In the genomic region with DNA sequence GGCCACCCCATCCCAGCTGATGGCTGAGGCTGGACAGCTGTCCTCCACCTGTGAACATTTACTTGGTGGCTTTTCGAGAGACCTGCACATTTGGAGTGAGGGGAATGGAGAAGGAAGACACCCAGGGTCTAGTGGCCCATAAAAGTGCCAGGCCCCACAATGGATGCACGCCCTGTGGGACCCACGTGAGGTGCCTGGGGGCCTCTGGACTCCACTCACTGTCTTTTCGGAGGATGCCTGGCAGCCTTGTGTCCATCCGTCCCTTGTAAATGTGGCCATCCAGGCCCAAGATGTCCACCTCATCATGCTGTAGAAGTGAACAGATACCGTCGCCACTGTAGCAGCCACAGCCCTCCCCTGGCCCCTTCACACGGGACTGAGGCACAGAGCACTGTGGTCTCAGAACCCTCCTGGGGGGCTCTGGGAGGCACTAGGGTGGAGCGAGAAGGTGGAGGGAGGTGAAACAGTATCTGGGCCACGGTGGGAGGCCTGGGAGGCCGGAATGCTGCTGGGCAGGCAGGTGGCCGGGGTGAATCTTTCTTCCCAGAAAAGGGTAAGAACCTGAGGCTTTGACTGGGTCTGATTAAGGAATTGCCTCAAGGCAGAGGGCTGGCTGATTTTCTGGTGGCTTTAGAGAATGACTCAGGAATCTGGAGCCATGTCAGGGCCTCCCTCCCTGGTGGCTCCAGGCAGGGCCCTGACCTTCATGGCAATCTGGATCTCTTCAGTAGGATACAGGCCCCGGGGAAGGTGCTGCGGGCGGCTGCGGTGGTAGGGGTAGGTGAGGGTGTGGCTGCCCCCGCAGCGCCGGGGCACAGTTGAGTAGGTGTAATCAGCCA, we compare ENCODE assay signal across 10 cellular contexts. TPM values are rescaled to one million over a fixed set of nuclear protein-coding genes. Genes with fewer than 3 reads are reported as not detected.
DNase-seq lines count a peak whose midpoint lies in the region; ATAC-seq and TF ChIP-seq lines count a peak whose summit lies in the region.
"Had no signal": no experiment of that assay in that cellular context is flagged by ENCODE, and none has a peak within 500 bp of the region (broad histone marks: within the 10 kb centered on the region; RNA-seq: fewer than 3 reads in every experiment).

No MANE protein-coding gene starts in this region.

- intact Hi-C loops in Right ventricle myocardium inferior (cut with DNase I), result loop anchor here (5.0 kb wide), 1 partner anchor 94 kb away; no protein-coding TSS in a partner anchor

- WGBS in endodermal cell (ENCODE audit: insufficient coverage in 1 of 2, insufficient read length in 1 of 2), 2 experiments, result 88 to 90% methylated on average over 9 to 19 of the region's 19 CpGs

- H3K4me3 Mint-ChIP-seq in endodermal cell, result no peak overlapping the region
- H3K4me3 Mint-ChIP-seq in stimulated activated memory B cell treated with anti-CD40 and anti-IgM and Interleukin-4, amounts not matched to agents 10 μg/mL and 1 μg/mL and 100 μg/mL, for 72 hours, result no peak overlapping the region

- no peaks in the 10 kb centered on the region for H3K27me3 Mint-ChIP-seq in endodermal cell (ENCODE audit: insufficient read depth)
- no peaks in the 10 kb centered on the region for H3K27me3 Mint-ChIP-seq in stimulated activated memory B cell treated with anti-CD40 and anti-IgM and Interleukin-4, amounts not matched to agents 10 μg/mL and 1 μg/mL and 100 μg/mL, for 72 hours

- H3K4me1 ChIP-seq in right atrium auricular region (peaks cover 0 to 33% of the 10 kb centered on the region in 2 donors), endodermal cell (ENCODE audit: control insufficient read depth, insufficient read depth, low read length) (no peaks in the 10 kb centered on the region)

- no peaks in the 10 kb centered on the region for H3K9me3 Mint-ChIP-seq in endodermal cell
- no peaks in the 10 kb centered on the region for H3K9me3 Mint-ChIP-seq in stimulated activated memory B cell treated with anti-CD40 and anti-IgM and Interleukin-4, amounts not matched to agents 10 μg/mL and 1 μg/mL and 100 μg/mL, for 72 hours

- H3K27ac ChIP-seq in right atrium auricular region (no peak overlapping the region), endodermal cell (ENCODE audit: low read depth, low read length) (no peak overlapping the region)

- H3K36me3 ChIP-seq in right atrium auricular region (no peaks in the 10 kb centered on the region), endodermal cell (ENCODE audit: control insufficient read depth, insufficient read depth, low read length) (no peaks in the 10 kb centered on the region)

- DNase-seq in Right ventricle myocardium inferior (ENCODE audit: missing footprints) (peak; percentile 34), right atrium auricular region (ENCODE audit: low spot score) (no peak), RPMI7951 (ENCODE audit: low read depth) (peak; percentile 90), endodermal cell (no peak), GM19240 (ENCODE audit: insufficient read length, low spot score) (no peak)
- no peak for DNase-seq in activated effector memory CD4-positive, alpha-beta T cell treated with Interleukin-2 at 50 U/mL for 16 hours
- DNase-seq: kidney glomerular epithelial cell, NCI-H187 had no signal

- no peaks in the 10 kb centered on the region for H3K4me1 Mint-ChIP-seq in endodermal cell
- H3K4me1 Mint-ChIP-seq in stimulated activated memory B cell treated with anti-CD40 and anti-IgM and Interleukin-4, amounts not matched to agents 10 μg/mL and 1 μg/mL and 100 μg/mL, for 72 hours, result peaks cover 51% of the 10 kb centered on the region

- H3K4me3 ChIP-seq in right atrium auricular region (no peak overlapping the region), endodermal cell (ENCODE audit: low read length) (no peak overlapping the region)

- H3K27ac Mint-ChIP-seq in endodermal cell, result peak overlapping the region; percentile 52
- peak overlapping the region; percentile 80 for H3K27ac Mint-ChIP-seq in stimulated activated memory B cell treated with anti-CD40 and anti-IgM and Interleukin-4, amounts not matched to agents 10 μg/mL and 1 μg/mL and 100 μg/mL, for 72 hours

- no peaks in the 10 kb centered on the region for H3K27me3 ChIP-seq in right atrium auricular region
- H3K27me3 ChIP-seq in endodermal cell (ENCODE audit: control insufficient read depth, insufficient read depth, low read length, poor library complexity, severe bottlenecking), result no peaks in the 10 kb centered on the region

- ATAC-seq in Right ventricle myocardium inferior (no peak), HG03457 (IDR thresholded peaks at IDR 0.05; ENCODE audit: unreplicated experiment) (no peak)
- ATAC-seq in stimulated activated memory B cell treated with anti-CD40 and anti-IgM and Interleukin-4, amounts not matched to agents 10 μg/mL and 1 μg/mL and 100 μg/mL, for 72 hours, result no peak

- no peaks in the 10 kb centered on the region for H3K36me3 Mint-ChIP-seq in endodermal cell (ENCODE audit: low read depth)
- H3K36me3 Mint-ChIP-seq in stimulated activated memory B cell treated with anti-CD40 and anti-IgM and Interleukin-4, amounts not matched to agents 10 μg/mL and 1 μg/mL and 100 μg/mL, for 72 hours, result no peaks in the 10 kb centered on the region

- H3K9me3 ChIP-seq in right atrium auricular region, result no peaks in the 10 kb centered on the region
- H3K9me3 ChIP-seq in endodermal cell (ENCODE audit: control insufficient read depth, low read length), result no peaks in the 10 kb centered on the region

- TF ChIP-seq CTCF in right atrium auricular region (IDR thresholded peaks at IDR 0.05) (no peak), endodermal cell (conservative IDR thresholded peaks at IDR 0.05) (no peak)

- no peak overlapping the region for H3K9ac ChIP-seq in endodermal cell (ENCODE audit: extremely low read depth, low read length, poor library complexity, severe bottlenecking)

RNA-seq across cellular contexts. Expression of a gene that starts 11.5 kb away (rescaled TPM):
- 30.4 TPM for total RNA-seq in Right ventricle myocardium inferior
- 1 to 10 TPM; 8.4 to 9.7 TPM for total RNA-seq in right atrium auricular region
- 20.5 and 22.0 TPM in 2 replicates for total RNA-seq in RPMI7951 (2014; rRNA removed; shearing (Covaris generic))
- 10 to 100 TPM; 36.0 to 46.0 TPM for total RNA-seq in endodermal cell
- 66.6 TPM for polyA plus RNA-seq in endodermal cell (2013, experiment 1 of 2)
- 76.0 TPM for polyA plus RNA-seq in endodermal cell (2013, experiment 2 of 2)

RNA-seq across cellular contexts. Expression of a gene that starts 31.4 kb away (rescaled TPM):
- total RNA-seq in Right ventricle myocardium inferior (3.6 TPM), right atrium auricular region (1 to 10 TPM; 1.1 to 1.2 TPM), endodermal cell (1 to 10 TPM; 3.5 to 5.0 TPM)
- total RNA-seq in RPMI7951 (2014; rRNA removed; shearing (Covaris generic)), result 0.48 and 0.59 TPM in 2 replicates
- 2.2 TPM for polyA plus RNA-seq in endodermal cell (2013, experiment 1 of 2)
- 2.1 TPM for polyA plus RNA-seq in endodermal cell (2013, experiment 2 of 2)

RNA-seq across cellular contexts. Expression of a gene that starts 36.4 kb away (rescaled TPM):
- total RNA-seq in Right ventricle myocardium inferior (19.4 TPM), right atrium auricular region (10 to 100 TPM in 1 of 2 donors, 1 to 10 TPM in 1; 9.5 to 13.0 TPM), endodermal cell (10 to 100 TPM in 1 of 2 donors, 1 to 10 TPM in 1; 9.6 to 11.2 TPM)
- 3.5 and 5.8 TPM in 2 replicates for total RNA-seq in RPMI7951 (2014; rRNA removed; shearing (Covaris generic))
- 18.5 TPM for polyA plus RNA-seq in endodermal cell (2013, experiment 1 of 2)
- 17.5 TPM for polyA plus RNA-seq in endodermal cell (2013, experiment 2 of 2)

Comparison
In these comparisons a context has a peak if more than half of its experiments do, and no peak if none do; other contexts are left out.
1. DNase-seq: peak in Right ventricle myocardium inferior (single experiment) and RPMI7951 (single experiment); none in right atrium auricular region (single experiment), endodermal cell (single experiment), GM19240 (single experiment) and activated effector memory CD4-positive, alpha-beta T cell treated with Interleukin-2 at 50 U/mL for 16 hours (single experiment).